ENCODE assay signal across 8 cellular contexts in genomic region chr17:45428050-45428953, GRCh38. TPM values are rescaled to one million over a fixed set of nuclear protein-coding genes. Genes with fewer than 3 reads are reported as not detected.
A peak's percentile ranks its signal among the peaks of the same experiment; 100 is the strongest.
DNase-seq lines count a peak whose midpoint lies in the region; ATAC-seq and TF ChIP-seq lines count a peak whose summit lies in the region.

No MANE protein-coding gene starts in this region.

- peaks cover 3% of the 10 kb centered on the region; the same call in 1 of the 2 replicates for H3K4me1 ChIP-seq in BE2C
- H3K4me1 ChIP-seq in Panc1 (ENCODE audit: control insufficient read depth, insufficient read depth, low read length): no peaks in the 10 kb centered on the region; the same call in 1 of the 2 replicates
- H3K4me1 ChIP-seq in stomach smooth muscle (ENCODE audit: control insufficient read depth, insufficient read depth, low read length): peaks cover 38% of the 10 kb centered on the region

- peak overlapping the region; percentile 80 to 81 for H3K4me3 Mint-ChIP-seq in activated T-cell treated with anti-CD3 and anti-CD28 coated beads, Interleukin-2, amount 50 U/mL, for 72 hours
- H3K4me3 Mint-ChIP-seq in neural crest cell: peak overlapping the region; percentile 50

- in situ Hi-C loops in Panc1 (cut with HindIII; ENCODE audit: low pct_unique_long_range_greater_than_20kb, low sequenced_read_pairs): no loop called here

- H3K9ac ChIP-seq in stomach smooth muscle (ENCODE audit: low read length in 2 of 2): no peak overlapping the region

- no peaks in the 10 kb centered on the region for H3K36me3 Mint-ChIP-seq in activated T-cell treated with anti-CD3 and anti-CD28 coated beads, Interleukin-2, amount 50 U/mL, for 72 hours (ENCODE audit: insufficient read depth in 2 of 2)
- no peaks in the 10 kb centered on the region for H3K36me3 Mint-ChIP-seq in neural crest cell (ENCODE audit: low read depth)

- H3K27me3 Mint-ChIP-seq in activated T-cell treated with anti-CD3 and anti-CD28 coated beads, Interleukin-2, amount 50 U/mL, for 72 hours (ENCODE audit: low read depth): no peaks in the 10 kb centered on the region
- peaks cover 78% of the 10 kb centered on the region for H3K27me3 Mint-ChIP-seq in neural crest cell (ENCODE audit: low read depth)

- peaks cover 26% of the 10 kb centered on the region for H3K4me1 Mint-ChIP-seq in activated T-cell treated with anti-CD3 and anti-CD28 coated beads, Interleukin-2, amount 50 U/mL, for 72 hours (ENCODE audit: low read depth)
- H3K4me1 Mint-ChIP-seq in neural crest cell: peaks cover 18% of the 10 kb centered on the region

- H3K27me3 ChIP-seq in BE2C (peaks cover 45% of the 10 kb centered on the region), Panc1 (ENCODE audit: control insufficient read depth, insufficient read depth, low read length) (no peaks in the 10 kb centered on the region), stomach smooth muscle (ENCODE audit: control insufficient read depth in 1 of 2, insufficient read depth in 2 of 2, low read length in 2 of 2) (peaks cover 35 to 45% of the 10 kb centered on the region in 2 donors)

- DNase-seq in BE2C (peak; percentile 78), KG1 (lab: John Stamatoyannopoulos, UW) (peak; percentile 54), Panc1 (ENCODE audit: low read depth, low spot score) (no peak), fibroblast of gingiva (ENCODE audit: low read depth) (peak; percentile 31), neural crest cell (ENCODE audit: low read depth, low spot score) (peak; percentile 83)
- DNase-seq in activated T-cell treated with anti-CD3 and anti-CD28 coated beads, Interleukin-2, amount 50 U/mL, for 72 hours: peak; percentile 80 to 91

- H3K9me3 Mint-ChIP-seq in activated T-cell treated with anti-CD3 and anti-CD28 coated beads, Interleukin-2, amount 50 U/mL, for 72 hours: no peaks in the 10 kb centered on the region
- no peaks in the 10 kb centered on the region for H3K9me3 Mint-ChIP-seq in neural crest cell

- CTCF ChIA-PET in Panc1 (lab: Charles Lee): no interaction called here

- H3K36me3 ChIP-seq in BE2C (no peaks in the 10 kb centered on the region), Panc1 (ENCODE audit: control insufficient read depth, insufficient read depth, low read length) (peaks cover 3% of the 10 kb centered on the region; the same call in 1 of the 2 replicates), stomach smooth muscle (ENCODE audit: control insufficient read depth in 2 of 2, insufficient read depth in 2 of 2, low read length in 2 of 2) (no peaks in the 10 kb centered on the region)

- H3K9me3 ChIP-seq in BE2C: no peaks in the 10 kb centered on the region
- no peaks in the 10 kb centered on the region for H3K9me3 ChIP-seq in Panc1 (ENCODE audit: control insufficient read depth, insufficient read depth, low read depth, low read length)
- H3K9me3 ChIP-seq in stomach smooth muscle (ENCODE audit: control insufficient read depth in 2 of 2, low read length in 2 of 2): no peaks in the 10 kb centered on the region

- peak overlapping the region; percentile 4; the same call in 1 of the 2 replicates for H3K4me3 ChIP-seq in BE2C (ENCODE audit: low read depth, low read length)
- H3K4me3 ChIP-seq in Panc1 (ENCODE audit: low read depth in 2 of 2, low read length in 2 of 2): peak overlapping the region; percentile 5 to 34; a peak in 3 of 4 replicates
- H3K4me3 ChIP-seq in stomach smooth muscle (ENCODE audit: low read length in 2 of 2): peak overlapping the region; percentile 43 to 54

- intact Hi-C loops in Panc1 (cut with micrococcal nuclease; ENCODE audit: unreplicated experiment): no loop called here

- POLR2A ChIA-PET in Panc1 (lab: Charles Lee): no interaction called here

- BruUV-seq in Panc1 (replicated peaks; lab: Mats Ljungman, UMichigan): no TSS peak

- peak; percentile 87 for TF ChIP-seq CTCF in BE2C (IDR thresholded peaks at IDR 0.05; ENCODE audit: low read depth, low read length)
- peak; percentile 96 for TF ChIP-seq CTCF in Panc1 (IDR thresholded peaks at IDR 0.05)
- TF ChIP-seq CTCF in neural crest cell (conservative IDR thresholded peaks at IDR 0.05): peak; percentile 99

- H3K27ac ChIP-seq in Panc1 (ENCODE audit: low read length) (peak overlapping the region; percentile 12; the same call in 1 of the 2 replicates), stomach smooth muscle (ENCODE audit: low read length) (no peak overlapping the region)

- ATAC-seq in GM19351 (IDR thresholded peaks at IDR 0.05; ENCODE audit: unreplicated experiment) (peak; percentile 35), Panc1 (peak; percentile 61)
- ATAC-seq in activated T-cell treated with anti-CD3 and anti-CD28 coated beads, Interleukin-2, amount 50 U/mL, for 72 hours (replicated peaks in 1 of 2): peak; percentile 75 to 77

- H3K27ac Mint-ChIP-seq in activated T-cell treated with anti-CD3 and anti-CD28 coated beads, Interleukin-2, amount 50 U/mL, for 72 hours: no peak overlapping the region
- H3K27ac Mint-ChIP-seq in neural crest cell (ENCODE audit: unreplicated experiment): no peak overlapping the region

RNA-seq across cellular contexts. Expression of gene ARHGAP27, which starts 4.4 kb away (rescaled TPM):
- 1.6 TPM for polyA plus RNA-seq in BE2C (2012; ENCODE audit: insufficient read depth, insufficient read length, low read depth)
- total RNA-seq in Panc1 (2021; ENCODE audit: unreplicated experiment): 39.2 TPM
- polyA plus RNA-seq in Panc1 (2012; ENCODE audit: insufficient read length): 41.1 TPM
- total RNA-seq in activated T-cell treated with anti-CD3 and anti-CD28 coated beads, Interleukin-2, amount 50 U/mL, for 72 hours: 10 to 100 TPM; 41.4 to 42.6 TPM
- 1.4 and 2.5 TPM in 2 replicates for total RNA-seq in neural crest cell

Comparison
In these comparisons a context has a peak if more than half of its experiments do, and no peak if none do; other contexts are left out.
1. RNA of gene ARHGAP27, which starts 4.4 kb away (total RNA-seq): 41.4 to 42.6 TPM in activated T-cell treated with anti-CD3 and anti-CD28 coated beads, Interleukin-2, amount 50 U/mL, for 72 hours and 39.2 TPM in Panc1 (single experiment); 1.4 to 2.5 TPM in neural crest cell; every median in the first group is over 10 times any median in the second.
2. Peak in every context shown above with its lines, with median percentiles within 50 percentile points of each other: H3K4me3 ChIP-seq, CTCF ChIP-seq and ATAC-seq.